24 cellular contexts compared by ENCODE assay signal in the genomic region with DNA sequence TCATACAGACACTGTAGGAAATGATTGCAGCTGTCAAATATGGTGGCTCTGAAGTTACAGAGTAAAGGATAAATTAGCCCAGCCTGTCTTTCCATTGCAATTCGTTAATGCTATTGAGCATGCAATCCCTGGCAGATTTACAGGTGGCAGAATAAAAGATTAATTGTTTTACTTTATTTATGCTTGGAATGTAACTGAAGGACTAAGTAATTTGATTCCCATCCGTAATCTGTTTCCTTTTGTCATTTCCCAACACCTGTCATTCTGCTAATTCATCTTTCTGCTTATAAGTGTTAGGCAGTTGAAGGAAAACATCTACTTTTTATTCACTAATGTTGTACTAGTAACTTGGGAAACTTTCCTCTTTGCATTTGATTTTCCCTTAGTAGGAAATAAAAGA.
DNase-seq lines count a peak whose midpoint lies in the region; ATAC-seq lines count a peak whose summit lies in the region.
"Had no signal": no experiment of that assay in that cellular context is flagged by ENCODE, and none has a peak within 500 bp of the region (broad histone marks: within the 10 kb centered on the region; RNA-seq: fewer than 3 reads in every experiment).

No MANE protein-coding gene starts in this region.

- ATAC-seq in HG02642 (IDR thresholded peaks at IDR 0.05; ENCODE audit: poor library complexity, unreplicated experiment): no peak
- ATAC-seq: activated CD4-positive, CD25-positive, alpha-beta regulatory T cell treated with anti-CD3 and anti-CD28 coated beads, Interleukin-2, amount 50 U/mL, for 24 hours; activated CD8-positive, alpha-beta T cell treated with anti-CD3 and anti-CD28 coated beads for 36 hours; foreskin keratinocyte; naive thymus-derived CD4-positive, alpha-beta T cell; stimulated activated naive B cell treated with anti-CD40 and anti-IgM and Interleukin-4, amounts not matched to agents 10 μg/mL and 1 μg/mL and 100 μg/mL, for 72 hours; T-cell had no signal

- DNase-seq in NCI-H1105 (lab: John Stamatoyannopoulos, UW) (peak; percentile 76), NCI-H2081 (lab: John Stamatoyannopoulos, UW) (peak; percentile 51 to 76), NCI-H524 treated with DMSO at 0.1 percent for 48 hours (lab: John Stamatoyannopoulos, UW) (peak; percentile 58), left kidney (ENCODE audit: low read depth, low spot score) (peak; percentile 32), NCI-H1694 treated with DMSO at 0.1 percent for 48 hours (lab: John Stamatoyannopoulos, UW) (no peak)
- no peak for DNase-seq in activated T-cell treated with anti-CD3 and anti-CD28 coated beads, Interleukin-2, amount 50 U/mL, for 1 hour
- DNase-seq: activated CD8-positive, alpha-beta T cell treated with anti-CD3 and anti-CD28 coated beads for 36 hours; activated T-cell treated with anti-CD3 and anti-CD28 coated beads for 4 hours; adrenal gland; brain microvascular endothelial cell; CD4-positive, CD25-positive, alpha-beta regulatory T cell; effector CD8-positive, alpha-beta T cell; EL; foreskin keratinocyte; left ventricle myocardium inferior; MM.1S; naive thymus-derived CD4-positive, alpha-beta T cell; Right ventricle myocardium superior; small intestine; stimulated activated naive B cell treated with anti-CD40 and anti-IgM and Interleukin-4, amounts not matched to agents 10 μg/mL and 1 μg/mL and 100 μg/mL, for 72 hours; T-cell; testis had no signal

Comparison
In these comparisons a context has a peak if more than half of its experiments do, and no peak if none do; other contexts are left out.
1. DNase-seq: peak in NCI-H1105 (single experiment), NCI-H2081 (2 of 2), NCI-H524 treated with DMSO at 0.1 percent for 48 hours (single experiment) and left kidney (single experiment); none in NCI-H1694 treated with DMSO at 0.1 percent for 48 hours (single experiment) and activated T-cell treated with anti-CD3 and anti-CD28 coated beads, Interleukin-2, amount 50 U/mL, for 1 hour (single experiment).